Comparison of ENCODE assay signal across 8 cellular contexts in genomic region chr11:116986521-116987105, GRCh38.
DNase-seq lines count a peak whose midpoint lies in the region; ATAC-seq and TF ChIP-seq lines count a peak whose summit lies in the region.

No MANE protein-coding gene starts in this region.

- no peaks in the 10 kb centered on the region for H3K27me3 Mint-ChIP-seq in H9 (ENCODE audit: low read depth)

- no peak overlapping the region for H3K18ac ChIP-seq in H9 (ENCODE audit: insufficient read length, low read depth, low read length)

- H3K27me3 ChIP-seq in Loucy (ENCODE audit: insufficient read depth, low read length, poor library complexity, severe bottlenecking) = no peaks in the 10 kb centered on the region
- no peaks in the 10 kb centered on the region for H3K27me3 ChIP-seq in adipocyte (replicated peaks; ENCODE audit: control insufficient read depth, insufficient read depth, low read length)
- H3K27me3 ChIP-seq in left lung = no peaks in the 10 kb centered on the region
- H3K27me3 ChIP-seq in H9 (ENCODE audit: insufficient read depth, low read length) = no peaks in the 10 kb centered on the region

- no peaks in the 10 kb centered on the region for H3K36me3 ChIP-seq in Loucy (ENCODE audit: insufficient read depth, low read length)
- H3K36me3 ChIP-seq in adipocyte (ENCODE audit: control insufficient read depth, insufficient read depth, low read length, severe bottlenecking) = no peaks in the 10 kb centered on the region
- H3K36me3 ChIP-seq in left lung = no peaks in the 10 kb centered on the region

- H2BK5ac ChIP-seq in H9 (ENCODE audit: insufficient read length, low read length) = no peak overlapping the region

- H3K79me2 ChIP-seq in Loucy (ENCODE audit: insufficient read depth, low read length) (peaks cover 74% of the 10 kb centered on the region), H9 (ENCODE audit: insufficient read depth, low read length) (no peaks in the 10 kb centered on the region)

- no peak overlapping the region for H3K23ac ChIP-seq in H9 (ENCODE audit: insufficient read length, low read depth, low read length)

- no peak overlapping the region for H4K8ac ChIP-seq in H9 (replicated peaks; ENCODE audit: insufficient read length, low read depth, low read length)

- H3K36me3 Mint-ChIP-seq in H9 (ENCODE audit: insufficient read depth in 1 of 3, low read depth in 3 of 3) = no peaks in the 10 kb centered on the region

- no peak overlapping the region for H2AK5ac ChIP-seq in H9 (ENCODE audit: insufficient read length, low read length)

- DNase-seq in AG09309 (ENCODE audit: low read depth) = peak; percentile 69
- peak; percentile 71 for DNase-seq in adipocyte (ENCODE audit: low read depth)
- no peak for DNase-seq in left lung
- DNase-seq in H9 = no peak
- DNase-seq in OCI-M2 (lab: John Stamatoyannopoulos, UW; ENCODE audit: unreplicated experiment) = no peak

- no peak overlapping the region for H2AFZ ChIP-seq in Loucy (ENCODE audit: low read length)
- no peak overlapping the region for H2AFZ ChIP-seq in H9 (ENCODE audit: low read length)

- H3F3A ChIP-seq in Loucy (ENCODE audit: low read depth) = no peaks in the 10 kb centered on the region

- H3K4me3 ChIP-seq in AG09309 (ENCODE audit: control insufficient read depth, low read depth, low read length) = no peak overlapping the region
- peak overlapping the region; percentile 4 for H3K4me3 ChIP-seq in Loucy (ENCODE audit: low read length, poor library complexity, severe bottlenecking)
- peak overlapping the region; percentile 58 for H3K4me3 ChIP-seq in adipocyte (ENCODE audit: low read length)
- H3K4me3 ChIP-seq in left lung = peak overlapping the region in 1 of 2 donors; percentile 12

- H2BK20ac ChIP-seq in H9 (ENCODE audit: low read depth, low read length, poor library complexity, severe bottlenecking) = no peak overlapping the region

- ATAC-seq in GM19397 (IDR thresholded peaks at IDR 0.05; ENCODE audit: unreplicated experiment) (peak; percentile 63), left lung (peak; percentile 76), GM18519 (IDR thresholded peaks at IDR 0.05; ENCODE audit: low FRiP score, unreplicated experiment) (no peak)

- H3K9ac ChIP-seq in Loucy (ENCODE audit: low read depth, low read length, poor library complexity, severe bottlenecking) = no peak overlapping the region
- H3K9ac ChIP-seq in adipocyte (ENCODE audit: low read length) = peak overlapping the region; percentile 23
- no peak overlapping the region for H3K9ac ChIP-seq in H9 (ENCODE audit: extremely low read depth, insufficient read length, low read length)

- H3K4ac ChIP-seq in H9 (ENCODE audit: low read depth, low read length) = no peak overlapping the region

- H4K91ac ChIP-seq in H9 (ENCODE audit: insufficient read length, low read depth, low read length) = no peak overlapping the region

- H2BK120ac ChIP-seq in H9 (ENCODE audit: low read depth, low read length, poor library complexity, severe bottlenecking) = no peak overlapping the region

- H3K9me3 Mint-ChIP-seq in H9 = no peaks in the 10 kb centered on the region

- no peaks in the 10 kb centered on the region for H3K79me1 ChIP-seq in H9 (ENCODE audit: insufficient read depth, low read depth, low read length, poor library complexity, severe bottlenecking)

- H4K5ac ChIP-seq in H9 (ENCODE audit: insufficient read length, low read depth, low read length) = no peak overlapping the region

- no peaks in the 10 kb centered on the region for H3K9me2 ChIP-seq in Loucy (replicated peaks; ENCODE audit: low read depth, low read length)

- intact Hi-C loops in left lung (cut with DNase I) = no loop called here

- H3K14ac ChIP-seq in H9 (ENCODE audit: insufficient read depth, low read length) = no peak overlapping the region

- no peak overlapping the region for H2BK12ac ChIP-seq in H9 (ENCODE audit: insufficient read length, low read depth, low read length)

- no peak overlapping the region for H3T11ph ChIP-seq in H9 (ENCODE audit: low read length)

- TF ChIP-seq CTCF in AG09309 (IDR thresholded peaks at IDR 0.05; ENCODE audit: control insufficient read depth, insufficient read depth, low read depth, low read length, missing control alignments) (no peak), Loucy (conservative IDR thresholded peaks at IDR 0.05; ENCODE audit: low read length) (no peak), left lung (IDR thresholded peaks at IDR 0.05) (no peak), H9 (conservative IDR thresholded peaks at IDR 0.05) (no peak)

- H3K4me2 ChIP-seq in Loucy (ENCODE audit: low read depth, low read length, poor library complexity, severe bottlenecking) = peak overlapping the region; percentile 46
- no peak overlapping the region for H3K4me2 ChIP-seq in H9 (ENCODE audit: insufficient read depth, insufficient read length, low read length)

- no peak overlapping the region for H3K4me3 Mint-ChIP-seq in H9

- peak overlapping the region in 1 of 3 experiments; percentile 18; a peak in 2 of 7 replicates for H3K27ac Mint-ChIP-seq in H9

- peaks cover 48 to 49% of the 10 kb centered on the region in 2 experiments for H3K4me1 Mint-ChIP-seq in H9

- H3K23me2 ChIP-seq in H9 (ENCODE audit: insufficient read length, low read depth, low read length, poor library complexity, severe bottlenecking) = no peaks in the 10 kb centered on the region

- H3K4me1 ChIP-seq in Loucy (ENCODE audit: insufficient read depth, low read length, poor library complexity, severe bottlenecking) (peaks cover 34% of the 10 kb centered on the region), adipocyte (ENCODE audit: control insufficient read depth, insufficient read depth, low read length) (peaks cover 68% of the 10 kb centered on the region), left lung (peaks cover 17 to 91% of the 10 kb centered on the region in 2 donors), H9 (ENCODE audit: insufficient read depth, low read length) (peaks cover 7% of the 10 kb centered on the region)

- no CpG with 5 or more reads among the region's 2 CpGs for WGBS in H9 (ENCODE audit: extremely low coverage, insufficient read length, low lambda C conversion rate)

- H3K9me3 ChIP-seq in Loucy (ENCODE audit: insufficient read depth, low read depth, low read length) = no peaks in the 10 kb centered on the region
- H3K9me3 ChIP-seq in adipocyte (ENCODE audit: control insufficient read depth, low read length) = no peaks in the 10 kb centered on the region
- no peaks in the 10 kb centered on the region for H3K9me3 ChIP-seq in left lung
- H3K9me3 ChIP-seq in H9 (ENCODE audit: control insufficient read depth, low read depth, low read length) = no peaks in the 10 kb centered on the region

- H3K27ac ChIP-seq in left lung (peak overlapping the region; percentile 37 to 89), H9 (ENCODE audit: insufficient read length, low read depth, low read length) (no peak overlapping the region)

- H4K20me1 ChIP-seq in Loucy (ENCODE audit: insufficient read depth, low read length, poor library complexity, severe bottlenecking) (no peaks in the 10 kb centered on the region), H9 (ENCODE audit: control insufficient read depth, insufficient read depth, insufficient read length) (no peaks in the 10 kb centered on the region)

- no peak overlapping the region for H3K56ac ChIP-seq in H9 (ENCODE audit: insufficient read length, low read depth, low read length)

- H2BK15ac ChIP-seq in H9 (ENCODE audit: low read depth, low read length) = no peak overlapping the region

Comparison
In these comparisons a context has a peak if more than half of its experiments do, and no peak if none do; other contexts are left out.
1. DNase-seq: peak in AG09309 (single experiment) and adipocyte (single experiment); none in left lung (0 of 2), H9 (single experiment) and OCI-M2 (single experiment).